In genomic region chr5:77855369-77855768, GRCh38 we compare ENCODE assay signal across 32 cellular contexts.
"Had no signal": no experiment of that assay in that cellular context is flagged by ENCODE, and none has a peak within 500 bp of the region (broad histone marks: within the 10 kb centered on the region; RNA-seq: fewer than 3 reads in every experiment).

No MANE protein-coding gene starts in this region.

- FAIRE-seq: RCC 7860 had no signal

- H3K4me3 ChIP-seq: cardiac muscle cell, PC-9 had no signal

- DNase-seq: activated CD4-positive, alpha-beta T cell treated with anti-CD3 and anti-CD28 coated beads for 36 hours; activated CD4-positive, alpha-beta T cell treated with anti-CD3 and anti-CD28 coated beads, Interleukin-2, amount 10 ng/mL, durations not matched to agents 7 days and 5 days; activated CD4-positive, alpha-beta T cell treated with anti-CD3 and anti-CD28 coated beads, Interleukin-2, amount 50 U/mL, for 48 hours; activated CD8-positive, alpha-beta T cell treated with anti-CD3 and anti-CD28 coated beads, Interleukin-2, amount 10 ng/mL, durations not matched to agents 7 days and 5 days; activated gamma-delta T cell treated with Interleukin-2 at 50 U/mL for 16 hours; activated naive CD4-positive, alpha-beta T cell treated with anti-CD3 and anti-CD28 coated beads for 36 hours; activated T-cell treated with anti-CD3 and anti-CD28 coated beads, Interleukin-2, amount 50 U/mL, for 4 hours; anterior cingulate cortex; brain microvascular endothelial cell; Karpas-422; KBM-7; NCI-H1105 treated with DMSO at 0.1 percent for 48 hours; NCI-H1436 treated with DMSO at 0.1 percent for 48 hours; NCI-H1694 treated with DMSO at 0.1 percent for 48 hours; NCI-H2029; NCI-H345; NCI-H524 treated with DMSO at 0.1 percent for 48 hours; NCI-H748 treated with DMSO at 0.1 percent for 48 hours; NK-92 treated with Interleukin-12 subunit alpha and Interleukin-12 subunit beta, amount 100 ng/mL, for 24 hours; PC-9; SIG-M5; SW 1271; T-helper 1 cell; T-helper 2 cell; T-helper 9 cell had no signal

- ATAC-seq: activated CD4-positive, alpha-beta T cell treated with anti-CD3 and anti-CD28 coated beads for 36 hours; activated CD4-positive, CD25-positive, alpha-beta regulatory T cell treated with anti-CD3 and anti-CD28 coated beads, Interleukin-2, amount 50 U/mL, for 24 hours; activated CD8-positive, alpha-beta T cell treated with anti-CD3 and anti-CD28 coated beads, Interleukin-2, amount 10 ng/mL, durations not matched to agents 7 days and 5 days; activated naive CD4-positive, alpha-beta T cell treated with anti-CD3 and anti-CD28 coated beads, Interleukin-2, amount 50 U/mL, for 72 hours; activated T-cell treated with anti-CD3 and anti-CD28 coated beads, Interleukin-2, amount 50 U/mL, for 4 hours; Right ventricle myocardium inferior; WTC11 had no signal

- H3K27ac ChIP-seq: brain microvascular endothelial cell, cardiac muscle cell, PC-9, RWPE1 had no signal

- H3K36me3 ChIP-seq: brain microvascular endothelial cell, cardiac muscle cell had no signal

- H3K27me3 ChIP-seq: brain microvascular endothelial cell had no signal
